In genomic region chr1:221541296-221541695, GRCh38 we compare ENCODE assay signal across 28 cellular contexts.
"Had no signal": no experiment of that assay in that cellular context is flagged by ENCODE, and none has a peak within 500 bp of the region (broad histone marks: within the 10 kb centered on the region; RNA-seq: fewer than 3 reads in every experiment).

No MANE protein-coding gene starts in this region.

- ATAC-seq: foreskin keratinocyte; heart right ventricle; left colon; left ventricle myocardium superior; natural killer cell; pancreas; right cardiac atrium; stimulated activated memory B cell treated with anti-CD40 and anti-IgM and Interleukin-4, amounts not matched to agents 10 μg/mL and 1 μg/mL and 100 μg/mL, for 72 hours; stimulated activated naive CD8-positive, alpha-beta T cell treated with anti-CD3 and anti-CD28 coated beads, Interleukin-15, Interleukin-2, amounts not matched to agents 100 U/mL and 50 U/mL, for 24 hours had no signal

- H3K4me3 ChIP-seq: colonic mucosa, esophagus muscularis mucosa, heart right ventricle, lung, pancreas, skin epidermis, spleen, testis, tibial artery had no signal

- H3K4me3 Mint-ChIP-seq: dendritic cell treated with granulocyte-macrophage colony-stimulating factor and Interleukin-4, amounts not matched to agents 40 ng/mL and 50 ng/mL, for 4 days; endodermal cell; memory B cell; natural killer cell; stimulated activated memory B cell treated with anti-CD40 and anti-IgM and Interleukin-4, amounts not matched to agents 10 μg/mL and 1 μg/mL and 100 μg/mL, for 72 hours; type B pancreatic cell had no signal

- H3K27ac Mint-ChIP-seq: dendritic cell treated with granulocyte-macrophage colony-stimulating factor and Interleukin-4, amounts not matched to agents 40 ng/mL and 50 ng/mL, for 4 days; endodermal cell; memory B cell; natural killer cell; stimulated activated memory B cell treated with anti-CD40 and anti-IgM and Interleukin-4, amounts not matched to agents 10 μg/mL and 1 μg/mL and 100 μg/mL, for 72 hours; type B pancreatic cell had no signal

- H3K36me3 Mint-ChIP-seq: memory B cell; natural killer cell; stimulated activated memory B cell treated with anti-CD40 and anti-IgM and Interleukin-4, amounts not matched to agents 10 μg/mL and 1 μg/mL and 100 μg/mL, for 72 hours; type B pancreatic cell had no signal

- H3K36me3 ChIP-seq: colonic mucosa, esophagus muscularis mucosa, heart right ventricle, pancreas, spleen, tibial artery had no signal

- H3K9me3 ChIP-seq: colonic mucosa, esophagus muscularis mucosa, heart right ventricle, pancreas, spleen, testis, tibial artery had no signal

- H3K27me3 ChIP-seq: colonic mucosa, esophagus muscularis mucosa, foreskin keratinocyte, pancreas, testis, tibial artery had no signal

- H3K4me1 Mint-ChIP-seq: memory B cell, natural killer cell had no signal

- H3K9me3 Mint-ChIP-seq: dendritic cell treated with granulocyte-macrophage colony-stimulating factor and Interleukin-4, amounts not matched to agents 40 ng/mL and 50 ng/mL, for 4 days; endodermal cell; memory B cell; natural killer cell; stimulated activated memory B cell treated with anti-CD40 and anti-IgM and Interleukin-4, amounts not matched to agents 10 μg/mL and 1 μg/mL and 100 μg/mL, for 72 hours; type B pancreatic cell had no signal

- H3K4me1 ChIP-seq: colonic mucosa, foreskin keratinocyte, heart right ventricle, spleen, testis, tibial artery had no signal

- H3K27ac ChIP-seq: colonic mucosa, epithelial cell of prostate, esophagus muscularis mucosa, foreskin keratinocyte, heart right ventricle, pancreas, skin epidermis, spleen, testis, tibial artery had no signal

- FAIRE-seq: islet of Langerhans, pancreas had no signal

- DNase-seq: colonic mucosa; effector CD8-positive, alpha-beta T cell; endodermal cell; foreskin keratinocyte; glutamatergic neuron; heart right ventricle; hippocampal formation; left colon; left ventricle myocardium superior; natural killer cell; occipital lobe; pancreas; right cardiac atrium; spleen; stimulated activated CD4-positive, alpha-beta T cell treated with anti-CD3 and anti-CD28 coated beads, Interleukin-4, amount 100 ng/mL, for 4 hours; stimulated activated naive CD8-positive, alpha-beta T cell treated with anti-CD3 and anti-CD28 coated beads, Interleukin-15, Interleukin-2, amounts not matched to agents 100 U/mL and 50 U/mL, for 24 hours; substantia nigra; testis; tibial artery had no signal
